In the genomic region with DNA sequence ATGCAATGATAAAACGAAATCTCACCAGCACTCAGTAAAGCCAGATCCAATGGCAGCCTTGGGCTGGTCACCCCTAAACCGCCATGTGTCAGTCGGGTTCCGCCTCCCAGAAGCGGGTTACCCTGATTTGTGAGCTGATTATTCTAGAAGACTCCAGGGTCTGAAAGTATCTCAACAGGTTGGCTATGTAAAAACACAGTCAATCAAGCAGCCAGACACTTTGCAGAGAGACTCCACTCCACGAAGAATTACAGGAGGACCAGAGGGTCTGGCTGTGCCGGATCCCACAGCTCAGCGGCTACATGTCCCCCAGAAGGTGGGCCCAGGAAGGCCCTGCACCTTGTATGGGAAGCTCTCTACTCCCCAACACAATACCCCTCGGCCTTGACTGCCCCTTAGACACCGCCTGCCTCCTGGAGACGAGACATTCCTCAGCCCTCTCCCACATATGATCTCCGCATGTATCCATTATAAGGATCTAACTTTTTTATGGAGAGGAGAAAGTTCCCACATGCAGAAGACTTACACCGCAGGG, we compare ENCODE assay signal across 16 cellular contexts. TPM values are rescaled to one million over a fixed set of nuclear protein-coding genes. Genes with fewer than 3 reads are reported as not detected.
DNase-seq lines count a peak whose midpoint lies in the region; ATAC-seq and TF ChIP-seq lines count a peak whose summit lies in the region.
"Had no signal": no experiment of that assay in that cellular context is flagged by ENCODE, and none has a peak within 500 bp of the region (broad histone marks: within the 10 kb centered on the region; RNA-seq: fewer than 3 reads in every experiment).

No MANE protein-coding gene starts in this region.

- peak overlapping the region; percentile 73 for H3K27ac Mint-ChIP-seq in osteocyte (ENCODE audit: unreplicated experiment)
- H3K27ac Mint-ChIP-seq in activated naive CD4-positive, alpha-beta T cell treated with anti-CD3 and anti-CD28 coated beads for 36 hours: no peak overlapping the region
- H3K27ac Mint-ChIP-seq: CD8-positive, alpha-beta T cell had no signal

- H3K4me3 ChIP-seq in left ventricle myocardium inferior (peak overlapping the region; percentile 15), heart left ventricle (no peak overlapping the region), subcutaneous abdominal adipose tissue (ENCODE audit: low read depth in 1 of 5, low read length in 5 of 5) (no peak overlapping the region)
- H3K4me3 ChIP-seq: BLaER1, HAP-1 had no signal

- no peaks in the 10 kb centered on the region for H3K27me3 ChIP-seq in left ventricle myocardium inferior (ENCODE audit: low read depth)
- H3K27me3 ChIP-seq in heart left ventricle: no peaks in the 10 kb centered on the region
- H3K27me3 ChIP-seq in subcutaneous abdominal adipose tissue (ENCODE audit: control insufficient read depth in 5 of 5, insufficient read depth in 4 of 5, low read length in 5 of 5): no peaks in the 10 kb centered on the region
- H3K27me3 ChIP-seq: BLaER1 had no signal

- H3K27ac ChIP-seq in left ventricle myocardium inferior (replicated peaks): peak overlapping the region; percentile 63
- peak overlapping the region in 3 of 12 donors; percentile 41 to 54 (median 49) for H3K27ac ChIP-seq in heart left ventricle
- H3K27ac ChIP-seq in subcutaneous abdominal adipose tissue (ENCODE audit: low read depth, low read length): peak overlapping the region; percentile 28
- H3K27ac ChIP-seq: BLaER1 had no signal

- H3K9me3 Mint-ChIP-seq in osteocyte (ENCODE audit: unreplicated experiment): no peaks in the 10 kb centered on the region
- H3K9me3 Mint-ChIP-seq in activated naive CD4-positive, alpha-beta T cell treated with anti-CD3 and anti-CD28 coated beads for 36 hours: no peaks in the 10 kb centered on the region
- H3K9me3 Mint-ChIP-seq: CD8-positive, alpha-beta T cell had no signal

- intact Hi-C loops in left ventricle myocardium inferior (cut with micrococcal nuclease): no loop called here
- intact Hi-C loops in heart left ventricle (cut with DNase I): loop anchor here in 1 of 10 donors (5.0 kb wide), 1 partner anchor 37 kb away; no protein-coding TSS in a partner anchor
- intact Hi-C loops in activated naive CD4-positive, alpha-beta T cell treated with anti-CD3 and anti-CD28 coated beads for 36 hours (cut with micrococcal nuclease): no loop called here

- peaks cover 5% of the 10 kb centered on the region for H3K36me3 Mint-ChIP-seq in osteocyte (ENCODE audit: unreplicated experiment)
- no peaks in the 10 kb centered on the region for H3K36me3 Mint-ChIP-seq in activated naive CD4-positive, alpha-beta T cell treated with anti-CD3 and anti-CD28 coated beads for 36 hours (ENCODE audit: low read depth)
- H3K36me3 Mint-ChIP-seq: CD8-positive, alpha-beta T cell had no signal

- no peaks in the 10 kb centered on the region for H3K9me3 ChIP-seq in left ventricle myocardium inferior (replicated peaks)
- no peaks in the 10 kb centered on the region for H3K9me3 ChIP-seq in heart left ventricle
- H3K9me3 ChIP-seq in subcutaneous abdominal adipose tissue (ENCODE audit: control insufficient read depth in 5 of 5, low read length in 5 of 5): no peaks in the 10 kb centered on the region
- H3K9me3 ChIP-seq: BLaER1, HAP-1 had no signal

- H3K4me1 Mint-ChIP-seq in osteocyte (ENCODE audit: unreplicated experiment): peaks cover 89% of the 10 kb centered on the region
- no peaks in the 10 kb centered on the region for H3K4me1 Mint-ChIP-seq in activated naive CD4-positive, alpha-beta T cell treated with anti-CD3 and anti-CD28 coated beads for 36 hours (ENCODE audit: low read depth)

- ATAC-seq in heart left ventricle (no peak), HG02973 (IDR thresholded peaks at IDR 0.05; ENCODE audit: unreplicated experiment) (no peak), GM18868 (IDR thresholded peaks at IDR 0.05; ENCODE audit: unreplicated experiment) (no peak), HG03159 (IDR thresholded peaks at IDR 0.05; ENCODE audit: unreplicated experiment) (no peak)
- ATAC-seq: CD8-positive, alpha-beta T cell had no signal

- DNase-seq in left ventricle myocardium inferior (no peak), heart left ventricle (no peak), osteocyte (ENCODE audit: extremely low spot score, unreplicated experiment) (no peak)
- no peak for DNase-seq in activated naive CD4-positive, alpha-beta T cell treated with anti-CD3 and anti-CD28 coated beads for 36 hours
- DNase-seq: CD8-positive, alpha-beta T cell; NCI-H1436; NCI-H2029; NCI-H2171; NCI-H446 treated with DMSO at 0.1 percent for 48 hours; OCI-M1 had no signal

- H3K4me3 Mint-ChIP-seq in osteocyte (ENCODE audit: unreplicated experiment): no peak overlapping the region
- no peak overlapping the region for H3K4me3 Mint-ChIP-seq in activated naive CD4-positive, alpha-beta T cell treated with anti-CD3 and anti-CD28 coated beads for 36 hours
- H3K4me3 Mint-ChIP-seq: CD8-positive, alpha-beta T cell had no signal

- WGBS in heart left ventricle, 4 donors: 87 to 90% (median 88%) methylated on average over 11 to 13 of the region's 13 CpGs

- no peak for TF ChIP-seq POLR2A in heart left ventricle (IDR thresholded peaks at IDR 0.05)

- H3K9ac ChIP-seq in subcutaneous abdominal adipose tissue (ENCODE audit: low read length in 5 of 5): peak overlapping the region in 1 of 5 donors; percentile 12
- H3K9ac ChIP-seq: BLaER1 had no signal

- no peak for TF ChIP-seq CTCF in left ventricle myocardium inferior (IDR thresholded peaks at IDR 0.05; ENCODE audit: borderline replicate concordance)
- no peak for TF ChIP-seq CTCF in heart left ventricle (IDR thresholded peaks at IDR 0.05)
- TF ChIP-seq CTCF in osteocyte (IDR thresholded peaks at IDR 0.05): no peak

- H3K27me3 Mint-ChIP-seq in osteocyte (ENCODE audit: unreplicated experiment): no peaks in the 10 kb centered on the region
- peaks cover 2% of the 10 kb centered on the region for H3K27me3 Mint-ChIP-seq in activated naive CD4-positive, alpha-beta T cell treated with anti-CD3 and anti-CD28 coated beads for 36 hours (ENCODE audit: low read depth)

- peaks cover 91% of the 10 kb centered on the region for H3K4me1 ChIP-seq in left ventricle myocardium inferior
- peaks cover 8 to 84% (median 41%) of the 10 kb centered on the region in 12 donors for H3K4me1 ChIP-seq in heart left ventricle
- H3K4me1 ChIP-seq in subcutaneous abdominal adipose tissue (ENCODE audit: control insufficient read depth in 5 of 5, insufficient read depth in 5 of 5, low read length in 5 of 5): peaks cover 8 to 46% (median 40%) of the 10 kb centered on the region in 5 donors
- H3K4me1 ChIP-seq: BLaER1 had no signal

- CTCF ChIA-PET in activated naive CD4-positive, alpha-beta T cell treated with anti-CD3 and anti-CD28 coated beads for 36 hours (lab: Charles Lee): interaction anchor here (0.5 kb wide), 1 partner anchor 1251 kb away, joined by 3 read pairs; no protein-coding TSS in a partner anchor

- no peaks in the 10 kb centered on the region for H3K36me3 ChIP-seq in left ventricle myocardium inferior
- H3K36me3 ChIP-seq in heart left ventricle: no peaks in the 10 kb centered on the region
- peaks cover 0 to 6% (median 0%) of the 10 kb centered on the region in 5 donors for H3K36me3 ChIP-seq in subcutaneous abdominal adipose tissue (ENCODE audit: control insufficient read depth in 5 of 5, insufficient read depth in 5 of 5, low read length in 5 of 5)
- H3K36me3 ChIP-seq: BLaER1 had no signal

RNA-seq across cellular contexts. Expression of a gene that starts 23.3 kb away (rescaled TPM):
- total RNA-seq in left ventricle myocardium inferior: 9.6 TPM
- 10 to 100 TPM in 6 of 9 donors, 1 to 10 TPM in 3; 7.8 to 21.6 (median 14.5) TPM for total RNA-seq in heart left ventricle
- polyA plus RNA-seq in heart left ventricle: 1 to 10 TPM; 3.8 to 4.0 TPM
- 89.1 and 97.0 TPM in 2 replicates for total RNA-seq in osteocyte
- total RNA-seq in activated naive CD4-positive, alpha-beta T cell treated with anti-CD3 and anti-CD28 coated beads for 36 hours: under 1 TPM; 0.44 to 0.72 TPM
